Comparison of ENCODE assay signal across 9 cellular contexts in the genomic region with DNA sequence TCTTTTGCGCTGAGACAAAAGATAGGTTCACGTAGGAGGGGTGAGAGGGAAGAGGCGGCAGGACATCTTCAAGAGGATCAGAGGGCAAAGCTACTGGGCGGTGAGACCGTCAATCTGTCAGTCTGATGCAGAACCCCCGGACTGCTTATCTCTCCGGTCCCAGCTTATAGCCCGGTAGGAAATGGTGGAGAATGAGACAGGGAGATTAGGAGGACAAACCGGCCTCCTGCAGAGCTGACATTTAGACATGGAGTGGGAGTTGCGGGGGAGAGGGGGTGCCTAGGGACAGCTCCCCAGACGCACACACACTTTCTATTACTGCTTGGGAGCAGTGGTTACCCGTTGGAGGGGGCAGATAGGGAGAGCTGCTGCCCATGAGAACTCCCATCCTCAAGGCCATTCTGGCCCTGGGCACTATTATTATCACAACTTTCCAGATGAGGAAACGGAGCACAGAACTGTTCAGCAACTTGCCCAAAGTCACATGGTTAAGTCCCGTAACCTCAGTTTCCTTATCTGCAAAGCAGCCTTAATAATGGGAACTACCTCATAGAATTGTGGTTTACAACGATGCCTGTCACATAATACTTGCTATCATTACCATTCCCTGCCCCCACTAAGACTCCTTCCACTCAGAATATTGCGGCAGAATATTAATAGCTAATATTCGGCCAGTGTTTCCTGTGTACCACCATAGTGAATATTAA. TPM values are rescaled to one million over a fixed set of nuclear protein-coding genes. Genes with fewer than 3 reads are reported as not detected.
DNase-seq lines count a peak whose midpoint lies in the region; ATAC-seq, FAIRE-seq and TF ChIP-seq lines count a peak whose summit lies in the region.
"Had no signal": no experiment of that assay in that cellular context is flagged by ENCODE, and none has a peak within 500 bp of the region (broad histone marks: within the 10 kb centered on the region; RNA-seq: fewer than 3 reads in every experiment).

No MANE protein-coding gene starts in this region.

- H3K9me3 Mint-ChIP-seq in GM23338, result no peaks in the 10 kb centered on the region

- 31 to 42% methylated on average over 17 of the region's 17 CpGs for WGBS in sigmoid colon, 2 donors

- H3K36me3 ChIP-seq in GM23338 (ENCODE audit: insufficient read depth) (no peaks in the 10 kb centered on the region), SU-DHL-6 (ENCODE audit: low read length) (no peaks in the 10 kb centered on the region), sigmoid colon (peaks cover 0 to 5% (median 0%) of the 10 kb centered on the region in 4 donors)

- no peak for DNase-seq in GM23338 (ENCODE audit: low spot score)
- DNase-seq in fibroblast of pulmonary artery (ENCODE audit: low read depth), result no peak
- no peak for DNase-seq in sigmoid colon
- DNase-seq in KG1 (lab: John Stamatoyannopoulos, UW), result no peak
- no peak for DNase-seq in GM12892 (ENCODE audit: insufficient read length)
- no peak for DNase-seq in NOMO-1 treated with DMSO at 0.1 percent for 48 hours (lab: John Stamatoyannopoulos, UW; ENCODE audit: unreplicated experiment)

- H3K4me1 ChIP-seq in GM23338 (ENCODE audit: insufficient read depth), result peaks cover 3% of the 10 kb centered on the region; the same call in 1 of the 2 replicates
- H3K4me1 ChIP-seq in sigmoid colon, result peaks cover 0 to 8% (median 2%) of the 10 kb centered on the region in 4 donors

- peak overlapping the region; percentile 98 for H3K4me3 Mint-ChIP-seq in GM23338

- H3K4me3 ChIP-seq in GM23338 (peak overlapping the region; percentile 68), SU-DHL-6 (ENCODE audit: insufficient read depth, low read length, poor library complexity, severe bottlenecking) (peak overlapping the region; percentile 50), fibroblast of pulmonary artery (replicated peaks; ENCODE audit: low read depth, low read length) (peak overlapping the region; percentile 70), sigmoid colon (peak overlapping the region; percentile 37 to 61 (median 56))

- no peaks in the 10 kb centered on the region for H4K20me1 ChIP-seq in GM23338 (replicated peaks; ENCODE audit: insufficient read depth)
- H4K20me1 ChIP-seq in SU-DHL-6 (ENCODE audit: low read depth, low read length), result no peaks in the 10 kb centered on the region

- H3K9ac ChIP-seq in SU-DHL-6 (ENCODE audit: low read length), result peak overlapping the region; percentile 68

- no peak for TF ChIP-seq POLR2A in sigmoid colon (IDR thresholded peaks at IDR 0.05)
- TF ChIP-seq POLR2A in GM12892 (IDR thresholded peaks at IDR 0.05; ENCODE audit: low read depth, low read length), result no peak

- TF ChIP-seq CTCF in GM23338 (conservative IDR thresholded peaks at IDR 0.05; ENCODE audit: low read depth in 2 of 2) (no peak), SU-DHL-6 (IDR thresholded peaks at IDR 0.05; ENCODE audit: insufficient read depth, low read length, poor library complexity, severe bottlenecking) (no peak), fibroblast of pulmonary artery (IDR thresholded peaks at IDR 0.05; ENCODE audit: low read length, missing control alignments) (no peak), sigmoid colon (IDR thresholded peaks at IDR 0.05) (no peak)

- H3K27ac ChIP-seq in GM23338 (ENCODE audit: low read depth) (peak overlapping the region; percentile 90), SU-DHL-6 (ENCODE audit: low read depth, low read length) (peak overlapping the region; percentile 79), sigmoid colon (peak overlapping the region; percentile 86 to 92 (median 87))

- peak overlapping the region; percentile 99 for H3K27ac Mint-ChIP-seq in GM23338

- H3K9me3 ChIP-seq in SU-DHL-6 (ENCODE audit: insufficient read depth, low read length), result no peaks in the 10 kb centered on the region
- H3K9me3 ChIP-seq in sigmoid colon, result no peaks in the 10 kb centered on the region

- H3F3A ChIP-seq in GM23338 (replicated peaks; ENCODE audit: low read depth) (0 out of 2 replicates have a peak, but pooled peaks cover 2% of the 10 kb centered on the region), SU-DHL-6 (ENCODE audit: insufficient read depth) (no peaks in the 10 kb centered on the region)

- intact Hi-C loops in sigmoid colon (cut with DNase I), result loop anchor here (1.0 to 10.0 kb wide), 4 partner anchors 63 to 157 kb away; partner anchors contain the start of genes OTUD5 and SUV39H1

- H3K4me1 Mint-ChIP-seq in GM23338, result peaks cover 6% of the 10 kb centered on the region; the same call in 2 of the 3 replicates

- FAIRE-seq in GM12892 (lab: Jason Lieb, UNC), result no peak

- H2AFZ ChIP-seq in GM23338 (no peak overlapping the region), SU-DHL-6 (ENCODE audit: low read depth, low read length, severe bottlenecking) (no peak overlapping the region)

- H3K4me2 ChIP-seq in GM23338 (peak overlapping the region; percentile 91), SU-DHL-6 (ENCODE audit: low read depth, low read length, poor library complexity, severe bottlenecking) (peak overlapping the region; percentile 72)

- peaks cover 8% of the 10 kb centered on the region for H3K27me3 Mint-ChIP-seq in GM23338 (ENCODE audit: insufficient read depth, low read depth, poor library complexity)

- H3K36me3 Mint-ChIP-seq in GM23338 (ENCODE audit: low read depth), result peaks cover 16% of the 10 kb centered on the region

- ATAC-seq in GM23338, result no peak
- no peak for ATAC-seq in GM21786 (IDR thresholded peaks at IDR 0.05; ENCODE audit: unreplicated experiment)

- no peaks in the 10 kb centered on the region for H3K27me3 ChIP-seq in GM23338 (ENCODE audit: insufficient read depth)
- no peaks in the 10 kb centered on the region for H3K27me3 ChIP-seq in SU-DHL-6 (ENCODE audit: low read length)
- no peaks in the 10 kb centered on the region for H3K27me3 ChIP-seq in sigmoid colon

- H3K9me2 ChIP-seq in GM23338 (ENCODE audit: insufficient read depth), result no peaks in the 10 kb centered on the region
- no peaks in the 10 kb centered on the region for H3K9me2 ChIP-seq in SU-DHL-6 (replicated peaks; ENCODE audit: insufficient read depth, low read length)

- TF ChIP-seq EP300 in sigmoid colon (IDR thresholded peaks at IDR 0.05), result no peak

- H3K79me2 ChIP-seq in GM23338 (replicated peaks; ENCODE audit: insufficient read depth) (no peaks in the 10 kb centered on the region), SU-DHL-6 (ENCODE audit: insufficient read depth, low read length) (no peaks in the 10 kb centered on the region)

TF ChIP-seq in GM23338, 12 proteins besides CTCF, POLR2A, EP300 and RAD21 (continues in another document):
- TF ChIP-seq POLR2AphosphoS5 (IDR thresholded peaks at IDR 0.05; ENCODE audit: low read depth) (no peak), ZNF331 (CRISPR knock-in tag; IDR thresholded peaks at IDR 0.05; ENCODE audit: low read depth) (no peak), ZNF114 (CRISPR knock-in tag; IDR thresholded peaks at IDR 0.05) (no peak), EZH2phosphoT487 (IDR thresholded peaks at IDR 0.05; ENCODE audit: unreplicated experiment) (no peak), EZH2 (IDR thresholded peaks at IDR 0.05; ENCODE audit: low read depth, unreplicated experiment) (no peak), STAT1 (IDR thresholded peaks at IDR 0.05; ENCODE audit: unreplicated experiment) (no peak)
- TF ChIP-seq, protein P1, sequence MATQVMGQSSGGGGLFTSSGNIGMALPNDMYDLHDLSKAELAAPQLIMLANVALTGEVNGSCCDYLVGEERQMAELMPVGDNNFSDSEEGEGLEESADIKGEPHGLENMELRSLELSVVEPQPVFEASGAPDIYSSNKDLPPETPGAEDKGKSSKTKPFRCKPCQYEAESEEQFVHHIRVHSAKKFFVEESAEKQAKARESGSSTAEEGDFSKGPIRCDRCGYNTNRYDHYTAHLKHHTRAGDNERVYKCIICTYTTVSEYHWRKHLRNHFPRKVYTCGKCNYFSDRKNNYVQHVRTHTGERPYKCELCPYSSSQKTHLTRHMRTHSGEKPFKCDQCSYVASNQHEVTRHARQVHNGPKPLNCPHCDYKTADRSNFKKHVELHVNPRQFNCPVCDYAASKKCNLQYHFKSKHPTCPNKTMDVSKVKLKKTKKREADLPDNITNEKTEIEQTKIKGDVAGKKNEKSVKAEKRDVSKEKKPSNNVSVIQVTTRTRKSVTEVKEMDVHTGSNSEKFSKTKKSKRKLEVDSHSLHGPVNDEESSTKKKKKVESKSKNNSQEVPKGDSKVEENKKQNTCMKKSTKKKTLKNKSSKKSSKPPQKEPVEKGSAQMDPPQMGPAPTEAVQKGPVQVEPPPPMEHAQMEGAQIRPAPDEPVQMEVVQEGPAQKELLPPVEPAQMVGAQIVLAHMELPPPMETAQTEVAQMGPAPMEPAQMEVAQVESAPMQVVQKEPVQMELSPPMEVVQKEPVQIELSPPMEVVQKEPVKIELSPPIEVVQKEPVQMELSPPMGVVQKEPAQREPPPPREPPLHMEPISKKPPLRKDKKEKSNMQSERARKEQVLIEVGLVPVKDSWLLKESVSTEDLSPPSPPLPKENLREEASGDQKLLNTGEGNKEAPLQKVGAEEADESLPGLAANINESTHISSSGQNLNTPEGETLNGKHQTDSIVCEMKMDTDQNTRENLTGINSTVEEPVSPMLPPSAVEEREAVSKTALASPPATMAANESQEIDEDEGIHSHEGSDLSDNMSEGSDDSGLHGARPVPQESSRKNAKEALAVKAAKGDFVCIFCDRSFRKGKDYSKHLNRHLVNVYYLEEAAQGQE (IDR thresholded peaks at IDR 0.05; ENCODE audit: unreplicated experiment), result no peak

RNA-seq across cellular contexts. Expression of gene HDAC6, which starts 1.1 kb away (rescaled TPM):
- 49.8 and 61.2 TPM in 2 replicates for total RNA-seq in GM23338 (2014; rRNA removed; shearing (Covaris generic))
- polyA plus RNA-seq in GM23338 (2016; fragmentation: Nextera tagmentation; extraction: Ambion mirVana) (29.7 and 33.0 TPM in 2 replicates), sigmoid colon (10 to 100 TPM; 22.2 to 69.9 (median 25.2) TPM)
- 100 to 1,000 TPM in 2 of 4 donors, 10 to 100 TPM in 2; 39.6 to 110 (median 78.3) TPM for total RNA-seq in sigmoid colon
- polyA plus RNA-seq in GM12892 (2012; ENCODE audit: missing spikeins), result 48.8 TPM

RNA-seq across cellular contexts. Expression of gene GATA1, which starts 14.3 kb away (rescaled TPM):
- total RNA-seq in GM23338 (2014; rRNA removed; shearing (Covaris generic)), result not detected in 2 replicates
- not detected in 2 replicates for polyA plus RNA-seq in GM23338 (2016; fragmentation: Nextera tagmentation; extraction: Ambion mirVana)
- total RNA-seq in sigmoid colon, result not detected
- not detected for polyA plus RNA-seq in sigmoid colon
- polyA plus RNA-seq in GM12892 (2012; ENCODE audit: missing spikeins), result 0.40 TPM
- total RNA-seq: T-helper 2 cell treated with Interferon-gamma antibody and Interleukin-4, amounts not matched to agents 100 ng/mL and 5 ng/mL, for 36 hours had no signal

RNA-seq across cellular contexts. Expression of gene ERAS, which starts 25.6 kb away (rescaled TPM):
- total RNA-seq in GM23338 (2014; rRNA removed; shearing (Covaris generic)), result 1.3 TPM in 1 of 2 replicates, not detected in the other
- 1.7 and 2.4 TPM in 2 replicates for polyA plus RNA-seq in GM23338 (2016; fragmentation: Nextera tagmentation; extraction: Ambion mirVana)
- not detected for total RNA-seq in sigmoid colon
- under 1 TPM in 1 of 3 donors, not detected in 2; 0.12 TPM for polyA plus RNA-seq in sigmoid colon
- not detected for polyA plus RNA-seq in GM12892 (2012; ENCODE audit: missing spikeins)
- total RNA-seq: T-helper 2 cell treated with Interferon-gamma antibody and Interleukin-4, amounts not matched to agents 100 ng/mL and 5 ng/mL, for 36 hours had no signal

RNA-seq across cellular contexts. Expression of gene PCSK1N, which starts 34.7 kb away (rescaled TPM):
- total RNA-seq in GM23338 (2014; rRNA removed; shearing (Covaris generic)), result 4.0 and 15.6 TPM in 2 replicates
- polyA plus RNA-seq in GM23338 (2016; fragmentation: Nextera tagmentation; extraction: Ambion mirVana) (12.8 and 16.5 TPM in 2 replicates), sigmoid colon (1 to 10 TPM; 2.3 to 6.9 (median 6.0) TPM)
- 10 to 100 TPM in 3 of 4 donors, 1 to 10 TPM in 1; 4.1 to 25.7 (median 21.4) TPM for total RNA-seq in sigmoid colon
- polyA plus RNA-seq in GM12892 (2012; ENCODE audit: missing spikeins), result not detected

RNA-seq across cellular contexts. Expression of gene GLOD5, which starts 39.2 kb away (rescaled TPM):
- total RNA-seq in GM23338 (2014; rRNA removed; shearing (Covaris generic)), result not detected in 2 replicates
- not detected in 2 replicates for polyA plus RNA-seq in GM23338 (2016; fragmentation: Nextera tagmentation; extraction: Ambion mirVana)
- total RNA-seq in sigmoid colon, result not detected
- polyA plus RNA-seq in sigmoid colon, result 10 to 100 TPM in 2 of 3 donors, 1 to 10 TPM in 1; 7.5 to 22.7 (median 10.8) TPM
- not detected for polyA plus RNA-seq in GM12892 (2012; ENCODE audit: missing spikeins)
- total RNA-seq: T-helper 2 cell treated with Interferon-gamma antibody and Interleukin-4, amounts not matched to agents 100 ng/mL and 5 ng/mL, for 36 hours had no signal
